1 cellular context compared by ENCODE assay signal in genomic region chr6:158730175-158730907, GRCh38.
TF ChIP-seq lines count a peak whose summit lies in the region.

No MANE protein-coding gene starts in this region.

TF ChIP-seq in GM23338, 12 proteins besides CTCF, POLR2A, EP300 and RAD21 (continued from another document):
- TF ChIP-seq ZNF331 (CRISPR knock-in tag; IDR thresholded peaks at IDR 0.05; ENCODE audit: low read depth) (no peak), POLR2AphosphoS5 (IDR thresholded peaks at IDR 0.05; ENCODE audit: low read depth) (no peak), EZH2 (IDR thresholded peaks at IDR 0.05; ENCODE audit: low read depth, unreplicated experiment) (no peak), EZH2phosphoT487 (IDR thresholded peaks at IDR 0.05; ENCODE audit: unreplicated experiment) (no peak)
